Comparison of ENCODE assay signal across 8 cellular contexts in genomic region chr16:68469728-68470460, GRCh38. TPM values are rescaled to one million over a fixed set of nuclear protein-coding genes. Genes with fewer than 3 reads are reported as not detected.
DNase-seq lines count a peak whose midpoint lies in the region; ATAC-seq and TF ChIP-seq lines count a peak whose summit lies in the region.

No MANE protein-coding gene starts in this region.

- no peaks in the 10 kb centered on the region for H3K36me3 ChIP-seq in liver (ENCODE audit: control insufficient read depth in 4 of 4, insufficient read depth in 3 of 4, low read depth in 1 of 4, low read length in 3 of 4)
- no peaks in the 10 kb centered on the region for H3K36me3 ChIP-seq in neuronal stem cell (replicated peaks in 1 of 2; ENCODE audit: control insufficient read depth in 2 of 2, insufficient read depth in 2 of 2, low read length in 2 of 2)

- no peak for TF ChIP-seq CTCF in liver (IDR thresholded peaks at IDR 0.05; ENCODE audit: low read depth, low read length, missing input control)

- H3K27me3 Mint-ChIP-seq in activated CD4-positive, alpha-beta memory T cell treated with anti-CD3 and anti-CD28 coated beads for 36 hours: no peaks in the 10 kb centered on the region

- H2BK12ac ChIP-seq in neuronal stem cell (ENCODE audit: low read length): no peak overlapping the region

- H3K27ac ChIP-seq in liver (ENCODE audit: low read depth in 1 of 2, low read length in 2 of 2) (peak overlapping the region; percentile 80 to 87), neuronal stem cell (replicated peaks; ENCODE audit: low read length) (no peak overlapping the region)

- no peak overlapping the region for H3K14ac ChIP-seq in neuronal stem cell (ENCODE audit: low read length)

- H2AFZ ChIP-seq in neuronal stem cell (ENCODE audit: low read length): no peak overlapping the region

- no peak for TF ChIP-seq RAD21 in liver (IDR thresholded peaks at IDR 0.05)

- no peak overlapping the region for H3K23ac ChIP-seq in neuronal stem cell (ENCODE audit: low read depth, low read length, poor library complexity)

- CTCF ChIA-PET in activated CD4-positive, alpha-beta memory T cell treated with anti-CD3 and anti-CD28 coated beads for 36 hours (lab: Charles Lee): interaction anchor here (0.7 to 2.2 kb wide), 7 partner anchors 12 to 209 kb away, joined by 3 to 8 read pairs (median 4); no protein-coding TSS in a partner anchor

- POLR2A ChIA-PET in activated CD4-positive, alpha-beta memory T cell treated with anti-CD3 and anti-CD28 coated beads for 36 hours (lab: Charles Lee): no interaction called here

- no peaks in the 10 kb centered on the region for H3K36me3 Mint-ChIP-seq in activated CD4-positive, alpha-beta memory T cell treated with anti-CD3 and anti-CD28 coated beads for 36 hours

- H3K9me3 ChIP-seq in liver (ENCODE audit: control insufficient read depth in 4 of 4, low read length in 3 of 4): no peaks in the 10 kb centered on the region
- peaks cover 0 to 4% of the 10 kb centered on the region in 2 donors for H3K9me3 ChIP-seq in neuronal stem cell (replicated peaks in 1 of 2; ENCODE audit: control insufficient read depth in 2 of 2, insufficient read depth in 1 of 2, low read depth in 1 of 2, low read length in 2 of 2)

- H3K9ac ChIP-seq in liver (ENCODE audit: low read depth in 1 of 2, low read length in 2 of 2): peak overlapping the region; percentile 36 to 86
- H3K9ac ChIP-seq in neuronal stem cell (ENCODE audit: low read depth, low read length, poor library complexity): no peak overlapping the region

- no peak overlapping the region for H4K8ac ChIP-seq in neuronal stem cell (ENCODE audit: low read depth, low read length)

- H3K4ac ChIP-seq in neuronal stem cell (ENCODE audit: low read length): no peak overlapping the region

- intact Hi-C loops in activated CD4-positive, alpha-beta memory T cell treated with anti-CD3 and anti-CD28 coated beads for 36 hours (cut with micrococcal nuclease): loop anchor here (5.0 kb wide), 1 partner anchor 53 kb away; no protein-coding TSS in a partner anchor

- peaks cover 37% of the 10 kb centered on the region for H3K4me1 Mint-ChIP-seq in activated CD4-positive, alpha-beta memory T cell treated with anti-CD3 and anti-CD28 coated beads for 36 hours (ENCODE audit: low read depth)

- H3K4me1 ChIP-seq in liver (ENCODE audit: control insufficient read depth in 4 of 4, insufficient read depth in 4 of 4, low read length in 3 of 4): peaks cover 12 to 56% (median 45%) of the 10 kb centered on the region in 4 donors
- no peaks in the 10 kb centered on the region for H3K4me1 ChIP-seq in neuronal stem cell (ENCODE audit: control insufficient read depth in 2 of 2, insufficient read depth in 1 of 2, low read depth in 1 of 2, low read length in 2 of 2)

- no peaks in the 10 kb centered on the region for H3K9me3 Mint-ChIP-seq in activated CD4-positive, alpha-beta memory T cell treated with anti-CD3 and anti-CD28 coated beads for 36 hours

- H3K18ac ChIP-seq in neuronal stem cell (ENCODE audit: low read length): no peak overlapping the region

- WGBS in liver: 2% methylated on average over 11 of the region's 11 CpGs
- WGBS in neuronal stem cell (ENCODE audit: extremely low coverage in 2 of 2, insufficient read length in 2 of 2, insufficient replicate concordance in 1 of 2), 2 donors: no CpG with 5 or more reads among the region's 11 CpGs

- ATAC-seq in GM19328 (IDR thresholded peaks at IDR 0.05; ENCODE audit: unreplicated experiment): peak; percentile 17
- ATAC-seq in HG03045 (IDR thresholded peaks at IDR 0.05; ENCODE audit: unreplicated experiment): peak; percentile 38

- H3K4me3 Mint-ChIP-seq in activated CD4-positive, alpha-beta memory T cell treated with anti-CD3 and anti-CD28 coated beads for 36 hours: peak overlapping the region; percentile 64

- H2BK120ac ChIP-seq in neuronal stem cell (ENCODE audit: low read depth, low read length): no peak overlapping the region

- DNase-seq in activated CD4-positive, alpha-beta memory T cell treated with anti-CD3 and anti-CD28 coated beads for 36 hours: peak; percentile 25
- DNase-seq in NCI-H1436 (lab: John Stamatoyannopoulos, UW) (no peak), neuronal stem cell (ENCODE audit: low spot score) (no peak)
- no peak for DNase-seq in stimulated activated CD8-positive, alpha-beta memory T cell treated with anti-CD3 and anti-CD28 coated beads, Interleukin-4, amount 100 ng/mL, for 48 hours
- no peak for DNase-seq in activated CD8-positive, alpha-beta memory T cell treated with anti-CD3 and anti-CD28 coated beads, Interleukin-2, amount 50 U/mL, for 48 hours

- H2AK5ac ChIP-seq in neuronal stem cell (ENCODE audit: low read depth, low read length): no peak overlapping the region

- H3K27ac Mint-ChIP-seq in activated CD4-positive, alpha-beta memory T cell treated with anti-CD3 and anti-CD28 coated beads for 36 hours: peak overlapping the region; percentile 12

- no peak overlapping the region for H2BK5ac ChIP-seq in neuronal stem cell (ENCODE audit: low read length)

- H3K4me3 ChIP-seq in liver (ENCODE audit: low read depth in 1 of 3, low read length in 3 of 3) (peak overlapping the region in 2 of 3 donors; percentile 37 to 50), neuronal stem cell (ENCODE audit: low read length in 2 of 2) (no peak overlapping the region)

- no peak overlapping the region for H4K91ac ChIP-seq in neuronal stem cell (ENCODE audit: low read depth, low read length, poor library complexity)

- H3K27me3 ChIP-seq in liver (ENCODE audit: control insufficient read depth in 4 of 4, insufficient read depth in 4 of 4, low read length in 3 of 4) (no peaks in the 10 kb centered on the region), neuronal stem cell (ENCODE audit: control insufficient read depth in 3 of 3, insufficient read depth in 3 of 3, low read depth in 1 of 3, low read length in 3 of 3) (peaks cover 0 to 48% (median 0%) of the 10 kb centered on the region in 3 experiments)

- no peak overlapping the region for H3K4me2 ChIP-seq in neuronal stem cell (ENCODE audit: insufficient read depth, low read length, poor library complexity, severe bottlenecking)

- H2BK15ac ChIP-seq in neuronal stem cell (ENCODE audit: low read length): no peak overlapping the region

- no peaks in the 10 kb centered on the region for H3K79me1 ChIP-seq in neuronal stem cell (ENCODE audit: low read depth, low read length)

TF ChIP-seq in liver, 16 proteins besides CTCF, POLR2A, EP300 and RAD21:
- peak in 1 of 2 donors; percentile 35 for TF ChIP-seq HNF4A (conservative IDR thresholded peaks at IDR 0.05)
- peak in 1 of 2 donors; percentile 13 for TF ChIP-seq RXRA (IDR thresholded peaks at IDR 0.05)
- TF ChIP-seq SP1 (IDR thresholded peaks at IDR 0.05): no peak
- TF ChIP-seq FOXA1 (IDR thresholded peaks at IDR 0.05): no peak
- no peak for TF ChIP-seq HNF4G (IDR thresholded peaks at IDR 0.05)
- no peak for TF ChIP-seq ZBTB33 (IDR thresholded peaks at IDR 0.05)
- TF ChIP-seq, protein P1, sequence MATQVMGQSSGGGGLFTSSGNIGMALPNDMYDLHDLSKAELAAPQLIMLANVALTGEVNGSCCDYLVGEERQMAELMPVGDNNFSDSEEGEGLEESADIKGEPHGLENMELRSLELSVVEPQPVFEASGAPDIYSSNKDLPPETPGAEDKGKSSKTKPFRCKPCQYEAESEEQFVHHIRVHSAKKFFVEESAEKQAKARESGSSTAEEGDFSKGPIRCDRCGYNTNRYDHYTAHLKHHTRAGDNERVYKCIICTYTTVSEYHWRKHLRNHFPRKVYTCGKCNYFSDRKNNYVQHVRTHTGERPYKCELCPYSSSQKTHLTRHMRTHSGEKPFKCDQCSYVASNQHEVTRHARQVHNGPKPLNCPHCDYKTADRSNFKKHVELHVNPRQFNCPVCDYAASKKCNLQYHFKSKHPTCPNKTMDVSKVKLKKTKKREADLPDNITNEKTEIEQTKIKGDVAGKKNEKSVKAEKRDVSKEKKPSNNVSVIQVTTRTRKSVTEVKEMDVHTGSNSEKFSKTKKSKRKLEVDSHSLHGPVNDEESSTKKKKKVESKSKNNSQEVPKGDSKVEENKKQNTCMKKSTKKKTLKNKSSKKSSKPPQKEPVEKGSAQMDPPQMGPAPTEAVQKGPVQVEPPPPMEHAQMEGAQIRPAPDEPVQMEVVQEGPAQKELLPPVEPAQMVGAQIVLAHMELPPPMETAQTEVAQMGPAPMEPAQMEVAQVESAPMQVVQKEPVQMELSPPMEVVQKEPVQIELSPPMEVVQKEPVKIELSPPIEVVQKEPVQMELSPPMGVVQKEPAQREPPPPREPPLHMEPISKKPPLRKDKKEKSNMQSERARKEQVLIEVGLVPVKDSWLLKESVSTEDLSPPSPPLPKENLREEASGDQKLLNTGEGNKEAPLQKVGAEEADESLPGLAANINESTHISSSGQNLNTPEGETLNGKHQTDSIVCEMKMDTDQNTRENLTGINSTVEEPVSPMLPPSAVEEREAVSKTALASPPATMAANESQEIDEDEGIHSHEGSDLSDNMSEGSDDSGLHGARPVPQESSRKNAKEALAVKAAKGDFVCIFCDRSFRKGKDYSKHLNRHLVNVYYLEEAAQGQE (IDR thresholded peaks at IDR 0.05): peak; percentile 47
- TF ChIP-seq, protein P2, sequence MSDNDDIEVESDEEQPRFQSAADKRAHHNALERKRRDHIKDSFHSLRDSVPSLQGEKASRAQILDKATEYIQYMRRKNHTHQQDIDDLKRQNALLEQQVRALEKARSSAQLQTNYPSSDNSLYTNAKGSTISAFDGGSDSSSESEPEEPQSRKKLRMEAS (IDR thresholded peaks at IDR 0.05): peak; percentile 10
TF ChIP-seq in liver: peak in this region for 4.

RNA-seq across cellular contexts. Expression of gene SMPD3, which starts 21.6 kb away (rescaled TPM):
- under 1 TPM; 0.07 to 0.12 TPM for total RNA-seq in activated CD4-positive, alpha-beta memory T cell treated with anti-CD3 and anti-CD28 coated beads for 36 hours
- total RNA-seq in liver: 10 to 100 TPM in 1 of 2 donors, under 1 TPM in 1; 0.33 to 10.6 TPM
- polyA plus RNA-seq in liver: 1 to 10 TPM in 1 of 2 donors, under 1 TPM in 1; 0.92 to 4.6 TPM
- 0.21 TPM for polyA plus RNA-seq in neuronal stem cell (2013, experiment 1 of 2)
- 0.15 TPM for polyA plus RNA-seq in neuronal stem cell (2013, experiment 2 of 2)

Comparison
In these comparisons a context has a peak if more than half of its experiments do, and no peak if none do; other contexts are left out.
1. H3K4me3 ChIP-seq: peak in liver (2 of 3); none in neuronal stem cell (0 of 2).